ENCODE assay signal across 16 cellular contexts in genomic region chr12:129145381-129145780, GRCh38.
"Had no signal": no experiment of that assay in that cellular context is flagged by ENCODE, and none has a peak within 500 bp of the region (broad histone marks: within the 10 kb centered on the region; RNA-seq: fewer than 3 reads in every experiment).

No MANE protein-coding gene starts in this region.

- ATAC-seq: activated T-cell treated with anti-CD3 and anti-CD28 coated beads, Interleukin-2, amount 50 U/mL, for 72 hours; effector memory CD8-positive, alpha-beta T cell; gastrocnemius medialis; left lobe of liver; naive thymus-derived CD8-positive, alpha-beta T cell; stimulated activated naive B cell treated with anti-CD40 and anti-IgM and Interleukin-4, amounts not matched to agents 10 μg/mL and 1 μg/mL and 100 μg/mL, for 72 hours had no signal

- DNase-seq: activated B cell treated with CpG ODN at 0.5 μM for 24 hours; activated CD4-positive, alpha-beta T cell treated with anti-CD3 and anti-CD28 coated beads, Interleukin-2, amount 10 ng/mL, durations not matched to agents 24 days and 14 days; activated CD8-positive, alpha-beta memory T cell treated with anti-CD3 and anti-CD28 coated beads, Interleukin-2, amount 50 U/mL, for 48 hours; activated gamma-delta T cell treated with Interleukin-2 at 50 U/mL for 16 hours; activated naive CD8-positive, alpha-beta T cell treated with anti-CD3 and anti-CD28 coated beads for 36 hours; activated T-cell treated with anti-CD3 and anti-CD28 coated beads, Interleukin-2, amount 50 U/mL, for 72 hours; cortex of kidney; effector memory CD8-positive, alpha-beta T cell; gastrocnemius medialis; islet precursor cell; naive thymus-derived CD8-positive, alpha-beta T cell; stimulated activated CD4-positive, alpha-beta T cell treated with anti-CD3 and anti-CD28 coated beads, Interleukin-15, amount 100 ng/mL, for 24 hours; stimulated activated CD4-positive, alpha-beta T cell treated with anti-CD3 and anti-CD28 coated beads, Interleukin-4, amount 100 ng/mL, for 1 hour; stimulated activated naive B cell treated with anti-CD40 and anti-IgM and Interleukin-4, amounts not matched to agents 10 μg/mL and 1 μg/mL and 100 μg/mL, for 72 hours; tibial artery had no signal
